In genomic region chr7:116953727-116954442, GRCh38 we compare ENCODE assay signal across 8 cellular contexts. TPM values are rescaled to one million over a fixed set of nuclear protein-coding genes. Genes with fewer than 3 reads are reported as not detected.
DNase-seq lines count a peak whose midpoint lies in the region; ATAC-seq, FAIRE-seq and TF ChIP-seq lines count a peak whose summit lies in the region.

No MANE protein-coding gene starts in this region.

- H2AFZ ChIP-seq in endothelial cell of umbilical vein (ENCODE audit: low read depth, low read length), result peak overlapping the region; percentile 98

- H4K20me1 ChIP-seq in endothelial cell of umbilical vein (replicated peaks; ENCODE audit: control insufficient read depth, extremely low read depth, insufficient read depth, low read length), result no peaks in the 10 kb centered on the region

- H3K79me1 ChIP-seq in mesendoderm (ENCODE audit: low read length), result peaks cover 2% of the 10 kb centered on the region

- no peak overlapping the region for H3K23ac ChIP-seq in mesendoderm (ENCODE audit: low read length)

- dilution Hi-C loops in endothelial cell of umbilical vein (cut with MboI; ENCODE audit: extremely low pct_ligation_motif_present, low sequenced_read_pairs), result no loop called here

- peak overlapping the region; percentile 61 for H2BK5ac ChIP-seq in mesendoderm (ENCODE audit: low read length)

- no peaks in the 10 kb centered on the region for H3K36me3 Mint-ChIP-seq in stimulated activated naive B cell treated with anti-CD40 and anti-IgM and Interleukin-4, amounts not matched to agents 10 μg/mL and 1 μg/mL and 100 μg/mL, for 72 hours

- peak overlapping the region; percentile 67 for H3K27ac Mint-ChIP-seq in stimulated activated naive B cell treated with anti-CD40 and anti-IgM and Interleukin-4, amounts not matched to agents 10 μg/mL and 1 μg/mL and 100 μg/mL, for 72 hours

- H4K5ac ChIP-seq in mesendoderm (ENCODE audit: low read length), result no peak overlapping the region

- peak overlapping the region; percentile 5 for H3K4ac ChIP-seq in mesendoderm (ENCODE audit: low read depth, low read length)

- no peak overlapping the region for H2BK15ac ChIP-seq in mesendoderm (replicated peaks; ENCODE audit: low read depth)

- H3K4me3 ChIP-seq in endothelial cell of umbilical vein (replicated peaks in 1 of 3; ENCODE audit: insufficient read depth in 1 of 3, low read depth in 1 of 3, low read length in 3 of 3) (peak overlapping the region; percentile 88 to 92 (median 89)), mesendoderm (ENCODE audit: low read length) (peak overlapping the region; percentile 89)

- peaks cover 11 to 16% of the 10 kb centered on the region in 2 donors for H3K4me1 Mint-ChIP-seq in stimulated activated naive B cell treated with anti-CD40 and anti-IgM and Interleukin-4, amounts not matched to agents 10 μg/mL and 1 μg/mL and 100 μg/mL, for 72 hours

- BruUV-seq in endothelial cell of umbilical vein (replicated peaks; lab: Mats Ljungman, UMichigan), result no TSS peak

- H3K27me3 ChIP-seq in endothelial cell of umbilical vein (ENCODE audit: control insufficient read depth in 2 of 2, insufficient read depth in 2 of 2, low read length in 2 of 2) (no peaks in the 10 kb centered on the region), mesendoderm (ENCODE audit: insufficient read depth, low read length, poor library complexity) (no peaks in the 10 kb centered on the region)

- no peak overlapping the region for H2AK5ac ChIP-seq in mesendoderm (ENCODE audit: low read length)

- FAIRE-seq in endothelial cell of umbilical vein (lab: Jason Lieb, UNC), result no peak

- H3K79me2 ChIP-seq in endothelial cell of umbilical vein (ENCODE audit: control insufficient read depth, insufficient read depth, low read length) (peaks cover 40% of the 10 kb centered on the region), mesendoderm (ENCODE audit: control insufficient read depth, insufficient read depth, low read length) (no peaks in the 10 kb centered on the region)

- POLR2A ChIA-PET in endothelial cell of umbilical vein (lab: Charles Lee), result interaction anchor here (0.6 kb wide), 1 partner anchor 35 kb away, joined by 3 read pairs; no protein-coding TSS in a partner anchor

- H3K56ac ChIP-seq in mesendoderm (ENCODE audit: low read length), result peak overlapping the region; percentile 98

- H2BK120ac ChIP-seq in mesendoderm (ENCODE audit: low read depth, low read length), result no peak overlapping the region

- H3K4me3 Mint-ChIP-seq in stimulated activated naive B cell treated with anti-CD40 and anti-IgM and Interleukin-4, amounts not matched to agents 10 μg/mL and 1 μg/mL and 100 μg/mL, for 72 hours, result peak overlapping the region; percentile 84 to 85

- peak overlapping the region; percentile 95 for H3K27ac ChIP-seq in endothelial cell of umbilical vein (ENCODE audit: insufficient read depth, low read depth, low read length)
- H3K27ac ChIP-seq in mesendoderm (ENCODE audit: low read depth, low read length), result peak overlapping the region; percentile 92

- peaks cover 14 to 27% of the 10 kb centered on the region in 2 donors for H3K27me3 Mint-ChIP-seq in stimulated activated naive B cell treated with anti-CD40 and anti-IgM and Interleukin-4, amounts not matched to agents 10 μg/mL and 1 μg/mL and 100 μg/mL, for 72 hours

- intact Hi-C loops in endothelial cell of umbilical vein (cut with micrococcal nuclease), result loop anchor here (1.0 kb wide), 1 partner anchor 24 kb away; no protein-coding TSS in a partner anchor

- H3K9me3 ChIP-seq in endothelial cell of umbilical vein (replicated peaks; ENCODE audit: control insufficient read depth, insufficient read depth, low read length), result no peaks in the 10 kb centered on the region

- CTCF ChIA-PET in endothelial cell of umbilical vein (lab: Charles Lee), result interaction anchor here (1.0 to 2.3 kb wide), 8 partner anchors 21 to 174 kb away, joined by 3 to 13 read pairs (median 12); no protein-coding TSS in a partner anchor

- H3K4me1 ChIP-seq in endothelial cell of umbilical vein (ENCODE audit: control insufficient read depth, extremely low read depth, insufficient read depth, low read length) (peaks cover 24% of the 10 kb centered on the region), mesendoderm (ENCODE audit: control insufficient read depth, low read depth, low read length) (peaks cover 2% of the 10 kb centered on the region)

- H4K8ac ChIP-seq in mesendoderm (ENCODE audit: low read depth, low read length), result peak overlapping the region; percentile 95

- H3K9ac ChIP-seq in endothelial cell of umbilical vein (replicated peaks; ENCODE audit: extremely low read depth, insufficient read depth, low read length), result peak overlapping the region; percentile 95
- H3K9ac ChIP-seq in mesendoderm (ENCODE audit: low read length), result peak overlapping the region; percentile 93

- WGBS in mesendoderm (ENCODE audit: extremely low coverage, insufficient coverage, low lambda C conversion rate), result no CpG with 5 or more reads among the region's 89 CpGs

- TF ChIP-seq POLR2A in endothelial cell of umbilical vein (IDR thresholded peaks at IDR 0.05; ENCODE audit: low read depth, low read length), result peak; percentile 48

- no peaks in the 10 kb centered on the region for H3K9me1 ChIP-seq in endothelial cell of umbilical vein (replicated peaks; ENCODE audit: control insufficient read depth, extremely low read depth, insufficient read depth, low read length)

- H3K9me3 Mint-ChIP-seq in stimulated activated naive B cell treated with anti-CD40 and anti-IgM and Interleukin-4, amounts not matched to agents 10 μg/mL and 1 μg/mL and 100 μg/mL, for 72 hours, result no peaks in the 10 kb centered on the region

- no peaks in the 10 kb centered on the region for H3K36me3 ChIP-seq in endothelial cell of umbilical vein (ENCODE audit: control insufficient read depth in 2 of 2, extremely low read depth in 1 of 2, insufficient read depth in 2 of 2, low read length in 2 of 2)
- no peaks in the 10 kb centered on the region for H3K36me3 ChIP-seq in mesendoderm (ENCODE audit: control insufficient read depth, insufficient read depth, low read length)

- no peak for TF ChIP-seq CTCF in endothelial cell of umbilical vein (IDR thresholded peaks at IDR 0.05; ENCODE audit: extremely low read depth in 1 of 2, insufficient read depth in 1 of 2, low read depth in 1 of 2, low read length in 2 of 2)

- ATAC-seq in GM18519 (IDR thresholded peaks at IDR 0.05; ENCODE audit: low FRiP score, unreplicated experiment), result peak; percentile 26
- ATAC-seq in HG03025 (IDR thresholded peaks at IDR 0.05; ENCODE audit: low FRiP score, unreplicated experiment), result peak; percentile 44
- ATAC-seq in stimulated activated naive B cell treated with anti-CD40 and anti-IgM and Interleukin-4, amounts not matched to agents 10 μg/mL and 1 μg/mL and 100 μg/mL, for 72 hours (replicated peaks), result peak; percentile 48 to 64

- H3K4me2 ChIP-seq in endothelial cell of umbilical vein (ENCODE audit: insufficient read depth, low read length), result peak overlapping the region; percentile 97
- H3K4me2 ChIP-seq in mesendoderm (ENCODE audit: low read length), result peak overlapping the region; percentile 69

- DNase-seq in AG20443 (ENCODE audit: low spot score) (peak; percentile 90), NCI-H2196 (lab: John Stamatoyannopoulos, UW; ENCODE audit: unreplicated experiment) (peak; percentile 36), endothelial cell of umbilical vein (ENCODE audit: low read depth, low spot score) (peak; percentile 80), mesendoderm (peak; percentile 95)
- DNase-seq in activated CD4-positive, alpha-beta T cell treated with anti-CD3 and anti-CD28 coated beads, Interleukin-2, amount 50 U/mL, for 48 hours, result peak; percentile 25 to 41
- peak; percentile 25 for DNase-seq in stimulated activated naive B cell treated with anti-CD40 and anti-IgM and Interleukin-4, amounts not matched to agents 10 μg/mL and 1 μg/mL and 100 μg/mL, for 72 hours

- peak overlapping the region; percentile 42 for H3K18ac ChIP-seq in mesendoderm (ENCODE audit: low read length)

TF ChIP-seq in endothelial cell of umbilical vein, 7 proteins besides CTCF, POLR2A, EP300 and RAD21:
- peak; percentile 30 for TF ChIP-seq FOS (IDR thresholded peaks at IDR 0.05; ENCODE audit: borderline replicate concordance, insufficient read depth, low read length)
- no peak for TF ChIP-seq JUN (IDR thresholded peaks at IDR 0.05; ENCODE audit: borderline replicate concordance, insufficient read depth, insufficient read length, low read depth)
- peak; percentile 22 for TF ChIP-seq POLR2AphosphoS5 (IDR thresholded peaks at IDR 0.05; ENCODE audit: insufficient read depth, low read depth, low read length)

RNA-seq across cellular contexts. Expression of gene ST7, which starts 0.6 kb away (rescaled TPM):
- 22.6 and 24.9 TPM in 2 replicates for total RNA-seq in endothelial cell of umbilical vein
- 18.4 and 18.6 TPM in 2 replicates for polyA plus RNA-seq in endothelial cell of umbilical vein
- 17.6 and 18.5 TPM in 2 replicates for polyA plus RNA-seq in endothelial cell of umbilical vein (2011; cell fraction: cytosol; rRNA removed)
- 33.9 and 35.7 TPM in 2 replicates for polyA plus RNA-seq in endothelial cell of umbilical vein (2011; cell fraction: nucleus; rRNA removed)
- 17.2 and 20.6 TPM in 2 replicates for polyA plus RNA-seq in endothelial cell of umbilical vein (2012)
- 33.8 and 39.2 TPM in 2 replicates for polyA minus RNA-seq in endothelial cell of umbilical vein
- polyA minus RNA-seq in endothelial cell of umbilical vein (2011; cell fraction: cytosol; rRNA and poly(A)+ RNA removed), result 30.7 TPM
- polyA minus RNA-seq in endothelial cell of umbilical vein (2011; cell fraction: nucleus; rRNA and poly(A)+ RNA removed), result 75.4 and 81.3 TPM in 2 replicates
- polyA plus RNA-seq in mesendoderm (2013, experiment 1 of 2), result 12.7 TPM
- polyA plus RNA-seq in mesendoderm (2013, experiment 2 of 2), result 13.0 TPM

Comparison
In these comparisons a context has a peak if more than half of its experiments do, and no peak if none do; other contexts are left out.
1. Peak in every context shown above with its lines: DNase-seq, ATAC-seq, H3K4me3 ChIP-seq and H3K27ac ChIP-seq.
2. DNase-seq: peak in every context shown above with its lines; median percentile 95 in mesendoderm; 90 in AG20443; 80 in endothelial cell of umbilical vein; 36 in NCI-H2196; 33 in activated CD4-positive, alpha-beta T cell treated with anti-CD3 and anti-CD28 coated beads, Interleukin-2, amount 50 U/mL, for 48 hours; 25 in stimulated activated naive B cell treated with anti-CD40 and anti-IgM and Interleukin-4, amounts not matched to agents 10 μg/mL and 1 μg/mL and 100 μg/mL, for 72 hours.